Comparison of ENCODE assay signal across 19 cellular contexts in the genomic region with DNA sequence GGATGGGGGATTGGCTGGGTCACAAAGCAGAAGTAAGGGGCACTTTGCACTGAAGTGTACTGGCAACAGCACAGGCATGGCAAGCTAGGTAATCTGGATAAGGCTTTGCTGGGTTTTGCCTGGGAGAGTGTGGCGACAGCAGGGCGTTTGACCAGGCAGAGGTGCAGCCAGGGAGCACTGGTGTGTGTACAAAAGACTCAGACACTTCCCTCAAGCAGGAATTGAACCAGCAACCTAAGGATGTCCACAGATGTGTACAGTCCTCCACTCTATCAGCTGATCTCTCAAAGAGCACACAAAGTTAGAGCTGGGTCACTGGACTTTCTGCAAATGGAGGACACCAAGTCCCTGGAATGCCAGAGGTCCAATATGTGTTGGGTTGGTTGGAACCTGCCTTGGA. TPM values are rescaled to one million over a fixed set of nuclear protein-coding genes. Genes with fewer than 3 reads are reported as not detected.
DNase-seq lines count a peak whose midpoint lies in the region; ATAC-seq, FAIRE-seq and TF ChIP-seq lines count a peak whose summit lies in the region.
"Had no signal": no experiment of that assay in that cellular context is flagged by ENCODE, and none has a peak within 500 bp of the region (broad histone marks: within the 10 kb centered on the region; RNA-seq: fewer than 3 reads in every experiment).

No MANE protein-coding gene starts in this region.

- H2AFZ ChIP-seq in OCI-LY7 (ENCODE audit: low read length) (no peak overlapping the region), H1 (ENCODE audit: low read length) (no peak overlapping the region), SK-N-SH (ENCODE audit: low read depth) (no peak overlapping the region), hepatocyte (no peak overlapping the region)

- H3K9me2 ChIP-seq in OCI-LY7 (ENCODE audit: insufficient read depth, low read length) = no peaks in the 10 kb centered on the region
- H3K9me2 ChIP-seq in SK-N-SH = no peaks in the 10 kb centered on the region
- H3K9me2 ChIP-seq in hepatocyte (replicated peaks; ENCODE audit: insufficient read depth) = no peaks in the 10 kb centered on the region

- no peak overlapping the region for H4K5ac ChIP-seq in H1 (ENCODE audit: insufficient read length, low read depth, low read length)

- H3K9me3 ChIP-seq in OCI-LY7 (ENCODE audit: low read length) = no peaks in the 10 kb centered on the region
- H3K9me3 ChIP-seq in H1 (ENCODE audit: insufficient read depth in 2 of 2, low read depth in 1 of 2, low read length in 1 of 2) = no peaks in the 10 kb centered on the region
- H3K9me3 ChIP-seq in SK-N-SH = no peaks in the 10 kb centered on the region
- H3K9me3 ChIP-seq in hepatocyte (ENCODE audit: low read depth) = no peaks in the 10 kb centered on the region
- H3K9me3 ChIP-seq: Peyer's patch had no signal

- H3K4ac ChIP-seq in H1 (replicated peaks; ENCODE audit: insufficient read length, low read depth, low read length) = no peak overlapping the region

- TF ChIP-seq CTCF in OCI-LY7 (conservative IDR thresholded peaks at IDR 0.05; ENCODE audit: low read length) (no peak), H1 (IDR thresholded peaks at IDR 0.05; ENCODE audit: control extremely low read depth in 1 of 3, insufficient read depth in 1 of 3, low read depth in 1 of 3, low read length in 3 of 3) (no peak), SK-N-SH (IDR thresholded peaks at IDR 0.05) (no peak), hepatocyte (IDR thresholded peaks at IDR 0.05; ENCODE audit: poor library complexity) (no peak)

- no peak overlapping the region for H3K9ac ChIP-seq in H1 (replicated peaks in 1 of 4; ENCODE audit: extremely low read depth in 1 of 4, low read depth in 3 of 4, low read length in 3 of 4)
- no peak overlapping the region for H3K9ac ChIP-seq in SK-N-SH

- ATAC-seq in HG02884 (IDR thresholded peaks at IDR 0.05; ENCODE audit: unreplicated experiment) = no peak
- ATAC-seq: T-helper 17 cell had no signal

- no peak overlapping the region for H2AK5ac ChIP-seq in H1 (ENCODE audit: low read depth, low read length)

- no peak overlapping the region for H3K14ac ChIP-seq in H1 (ENCODE audit: insufficient read length)

- 0 out of 2 replicates have a peak overlapping the region, but pooled peaks have one; percentile 43 for H2BK20ac ChIP-seq in H1 (ENCODE audit: low read length)

- TF ChIP-seq EP300 in H1 (IDR thresholded peaks at IDR 0.05; ENCODE audit: borderline replicate concordance in 1 of 2, low read depth in 2 of 2, low read length in 2 of 2) (no peak), SK-N-SH (IDR thresholded peaks at IDR 0.05; ENCODE audit: borderline replicate concordance in 1 of 2, low read depth in 1 of 2, low read length in 1 of 2) (no peak)

- no peak overlapping the region for H3K23ac ChIP-seq in H1 (ENCODE audit: insufficient read length)

- DNase-seq in DMS 273 (lab: John Stamatoyannopoulos, UW; ENCODE audit: unreplicated experiment) (peak; percentile 33), DMS 273 treated with DMSO at 0.1 percent for 48 hours (lab: John Stamatoyannopoulos, UW) (no peak), OCI-LY7 (ENCODE audit: low spot score) (no peak), H1 (ENCODE audit: low read depth in 1 of 2, low spot score in 2 of 2) (no peak), SK-N-SH (no peak), hepatocyte (ENCODE audit: low spot score) (no peak)
- DNase-seq in activated naive CD4-positive, alpha-beta T cell (lab: John Stamatoyannopoulos, UW) = no peak
- DNase-seq: DMS79 treated with DMSO at 0.1 percent for 48 hours, H9, NCI-H1048, NCI-H2107, NCI-H69, Peyer's patch, SHP77, T-helper 17 cell had no signal

- peak overlapping the region; percentile 51 for H3K4me2 ChIP-seq in OCI-LY7 (ENCODE audit: low read length)
- no peak overlapping the region for H3K4me2 ChIP-seq in H1 (ENCODE audit: insufficient read depth in 1 of 2, low read depth in 2 of 2, low read length in 2 of 2)
- no peak overlapping the region for H3K4me2 ChIP-seq in SK-N-SH
- no peak overlapping the region for H3K4me2 ChIP-seq in hepatocyte

- H3K4me1 ChIP-seq in OCI-LY7 (ENCODE audit: insufficient read depth, low read length, poor library complexity, severe bottlenecking) (peaks cover 19% of the 10 kb centered on the region), H1 (replicated peaks in 1 of 4; ENCODE audit: control insufficient read depth in 3 of 4, insufficient read depth in 4 of 4, low read length in 3 of 4) (no peaks in the 10 kb centered on the region), SK-N-SH (ENCODE audit: control insufficient read depth in 1 of 2, insufficient read depth in 2 of 2, low read depth in 1 of 2, low read length in 1 of 2) (no peaks in the 10 kb centered on the region), hepatocyte (ENCODE audit: insufficient read depth) (no peaks in the 10 kb centered on the region)
- H3K4me1 ChIP-seq: Peyer's patch had no signal

- no peak overlapping the region for H4K8ac ChIP-seq in H1 (ENCODE audit: extremely low read depth, insufficient read depth, low read length)

- H2BK120ac ChIP-seq in H1 (replicated peaks; ENCODE audit: low read depth, low read length) = no peak overlapping the region

- H4K20me1 ChIP-seq in OCI-LY7 (ENCODE audit: insufficient read depth, low read length) (no peaks in the 10 kb centered on the region), H1 (replicated peaks in 1 of 2; ENCODE audit: control insufficient read depth in 1 of 2, insufficient read depth in 2 of 2, low read length in 2 of 2) (no peaks in the 10 kb centered on the region), SK-N-SH (ENCODE audit: insufficient read depth) (no peaks in the 10 kb centered on the region), hepatocyte (ENCODE audit: insufficient read depth, poor library complexity, severe bottlenecking) (no peaks in the 10 kb centered on the region)

- no peaks in the 10 kb centered on the region for H3K79me2 ChIP-seq in OCI-LY7 (ENCODE audit: insufficient read depth, low read depth, low read length)
- H3K79me2 ChIP-seq in H1 (ENCODE audit: control insufficient read depth in 1 of 2, insufficient read depth in 2 of 2, low read length in 2 of 2) = no peaks in the 10 kb centered on the region
- no peaks in the 10 kb centered on the region for H3K79me2 ChIP-seq in SK-N-SH (ENCODE audit: insufficient read depth)
- no peaks in the 10 kb centered on the region for H3K79me2 ChIP-seq in hepatocyte

- CTCF ChIA-PET in OCI-LY7 (lab: Charles Lee; ENCODE audit: unreplicated experiment) = interaction anchor here (1.8 kb wide), 1 partner anchor 13 kb away, joined by 9 read pairs; no protein-coding TSS in a partner anchor
- CTCF ChIA-PET in H1 (lab: Charles Lee; ENCODE audit: partially characterized antibody) = interaction anchor here (0.5 to 2.7 kb wide), 6 partner anchors 10 to 415 kb away, joined by 3 to 15 read pairs (median 3); no protein-coding TSS in a partner anchor
- CTCF ChIA-PET in SK-N-SH (lab: Yijun Ruan, JAX) = interaction anchor here (0.5 to 1.4 kb wide), 2 partner anchors 12 to 472 kb away, joined by 3 read pairs; no protein-coding TSS in a partner anchor

- 86% methylated on average over 2 of the region's 2 CpGs; no CpG with 5 or more reads in 1 of the 2 experiments for WGBS in H1 (ENCODE audit: extremely low coverage in 1 of 2, insufficient coverage in 1 of 2, insufficient read length in 1 of 2, insufficient replicate concordance in 2 of 2, low coverage in 1 of 2, low lambda C conversion rate in 2 of 2, missing lambda C conversion rate in 1 of 2), 2 experiments
- WGBS in SK-N-SH (ENCODE audit: low lambda C conversion rate) = 6% methylated on average over 2 of the region's 2 CpGs
- WGBS in hepatocyte (ENCODE audit: low lambda C conversion rate, missing lambda C conversion rate) = 91% methylated on average over 2 of the region's 2 CpGs

- H2BK12ac ChIP-seq in H1 (ENCODE audit: low read depth, low read length) = no peak overlapping the region

- H3K36me3 ChIP-seq in OCI-LY7 (ENCODE audit: insufficient read depth, low read length) (no peaks in the 10 kb centered on the region), H1 (ENCODE audit: control insufficient read depth in 2 of 4, insufficient read depth in 4 of 4, low read length in 3 of 4) (no peaks in the 10 kb centered on the region), SK-N-SH (replicated peaks in 1 of 2; ENCODE audit: control insufficient read depth in 1 of 2, insufficient read depth in 2 of 2, low read length in 1 of 2) (no peaks in the 10 kb centered on the region), hepatocyte (replicated peaks; ENCODE audit: insufficient read depth, low read depth) (no peaks in the 10 kb centered on the region)
- H3K36me3 ChIP-seq: Peyer's patch had no signal

- H3K27ac ChIP-seq in OCI-LY7 (ENCODE audit: low read depth, low read length, poor library complexity, severe bottlenecking) (no peak overlapping the region), H1 (ENCODE audit: low read depth, low read length) (no peak overlapping the region), SK-N-SH (ENCODE audit: low read depth in 2 of 2, low read length in 1 of 2) (no peak overlapping the region), hepatocyte (no peak overlapping the region)
- H3K27ac ChIP-seq: 22Rv1 had no signal

- H2BK15ac ChIP-seq in H1 (ENCODE audit: low read length) = no peak overlapping the region

- H3K18ac ChIP-seq in H1 (ENCODE audit: extremely low read depth, low read length) = no peak overlapping the region

- H3K56ac ChIP-seq in H1 (replicated peaks; ENCODE audit: insufficient read length, low read depth, low read length) = no peak overlapping the region

- no peaks in the 10 kb centered on the region for H3F3A ChIP-seq in SK-N-SH (replicated peaks; ENCODE audit: insufficient read depth)

- no peak for TF ChIP-seq RAD21 in H1 (IDR thresholded peaks at IDR 0.05 in 1 of 2, conservative IDR thresholded peaks at IDR 0.05 in 1 of 2; ENCODE audit: low read depth in 2 of 2, low read length in 2 of 2)
- no peak for TF ChIP-seq RAD21 in SK-N-SH (IDR thresholded peaks at IDR 0.05; ENCODE audit: low read length)

- BruUV-seq in OCI-LY7 (replicated peaks; lab: Mats Ljungman, UMichigan) = no TSS peak

- H4K91ac ChIP-seq in H1 (replicated peaks; ENCODE audit: insufficient read length, low read length) = no peak overlapping the region

- POLR2A ChIA-PET in OCI-LY7 (lab: Charles Lee) (interaction anchor here (1.1 to 2.5 kb wide), 3 partner anchors 12 to 326 kb away, joined by 3 to 9 read pairs (median 4); no protein-coding TSS in a partner anchor), H1 (lab: Charles Lee; ENCODE audit: partially characterized antibody) (interaction anchor here (0.8 to 2.0 kb wide), 2 partner anchors 12 to 13 kb away, joined by 3 to 5 read pairs; no protein-coding TSS in a partner anchor), SK-N-SH (lab: Yijun Ruan, JAX) (no interaction called here)

- no peak for FAIRE-seq in H1 (lab: Jason Lieb, UNC)

- TF ChIP-seq POLR2A in H1 (IDR thresholded peaks at IDR 0.05; ENCODE audit: control extremely low read depth in 1 of 2, low read depth in 2 of 2, low read length in 2 of 2) = no peak

- H3K23me2 ChIP-seq in H1 (ENCODE audit: low read depth, low read length) = no peaks in the 10 kb centered on the region; the same call in 1 of the 2 replicates

- H3K27me3 ChIP-seq in H1 (replicated peaks in 1 of 4; ENCODE audit: control insufficient read depth in 3 of 4, extremely low read depth in 1 of 4, insufficient read depth in 3 of 4, low read length in 3 of 4) = no peaks in the 10 kb centered on the region; a peak in 1 of 7 replicates
- H3K27me3 ChIP-seq in SK-N-SH (ENCODE audit: insufficient read depth) = peaks cover 68% of the 10 kb centered on the region
- peaks cover under 1% of the 10 kb centered on the region for H3K27me3 ChIP-seq in hepatocyte
- H3K27me3 ChIP-seq: Peyer's patch had no signal

- intact Hi-C loops in OCI-LY7 (cut with micrococcal nuclease; ENCODE audit: unreplicated experiment) = loop anchor here (1.0 kb wide), 2 partner anchors 14 to 56 kb away; no protein-coding TSS in a partner anchor

- H3K79me1 ChIP-seq in H1 (ENCODE audit: low read depth, low read length) = no peaks in the 10 kb centered on the region

- H3K4me3 ChIP-seq in OCI-LY7 (ENCODE audit: low read depth, low read length, poor library complexity, severe bottlenecking) = no peak overlapping the region
- no peak overlapping the region for H3K4me3 ChIP-seq in H1 (ENCODE audit: extremely low read depth in 1 of 4, insufficient read depth in 2 of 4, low read depth in 3 of 4, low read length in 4 of 4)
- H3K4me3 ChIP-seq in SK-N-SH (ENCODE audit: low read depth in 2 of 2, low read length in 1 of 2) = no peak overlapping the region
- no peak overlapping the region for H3K4me3 ChIP-seq in hepatocyte
- H3K4me3 ChIP-seq: Peyer's patch had no signal

- H2BK5ac ChIP-seq in H1 (ENCODE audit: low read depth, low read length) = no peak overlapping the region

RNA-seq across cellular contexts. Expression of gene RNASE4, which starts 15.4 kb away (rescaled TPM):
- not detected in 2 replicates for total RNA-seq in OCI-LY7 (2014; rRNA removed; shearing (Covaris generic))
- total RNA-seq in OCI-LY7 (2022) (not detected in 2 replicates), hepatocyte (76.8 and 96.2 TPM in 2 replicates)
- 0.38 and 0.61 TPM in 2 replicates for total RNA-seq in H1 (2021; fragmentation: NEBNext Ultra II Directional; extraction: Animal tissue kit (Norgen Biotek cat#: 25700))
- polyA plus RNA-seq in H1 (2011; rRNA removed) (3.5 and 3.7 TPM in 2 replicates), SK-N-SH (2012; rRNA removed) (11.6 and 12.4 TPM in 2 replicates), hepatocyte (31.1 and 44.5 TPM in 2 replicates)
- 3.5 TPM for polyA plus RNA-seq in H1 (2011; cell fraction: cytosol; rRNA removed)
- 3.5 TPM for polyA plus RNA-seq in H1 (2011; cell fraction: nucleus; rRNA removed)
- 2.1 to 3.1 TPM (median 2.3 TPM) in 4 replicates for polyA plus RNA-seq in H1 (2012, experiment 1 of 2)
- 0.46 TPM for polyA plus RNA-seq in H1 (2012, experiment 2 of 2)
- 2.4 TPM for polyA plus RNA-seq in H1 (2013, experiment 1 of 2)
- 2.6 TPM for polyA plus RNA-seq in H1 (2013, experiment 2 of 2)
- polyA minus RNA-seq in H1 (2011; rRNA and poly(A)+ RNA removed) = 5.9 and 7.7 TPM in 2 replicates
- 3.3 TPM for polyA minus RNA-seq in H1 (2011; cell fraction: cytosol; rRNA and poly(A)+ RNA removed)
- polyA minus RNA-seq in H1 (2011; cell fraction: nucleus; rRNA and poly(A)+ RNA removed) = 1.00 TPM
- polyA plus RNA-seq in SK-N-SH (2012; cell fraction: cytosol; rRNA removed) = 7.3 and 10.8 TPM in 2 replicates
- 4.0 and 6.2 TPM in 2 replicates for polyA plus RNA-seq in SK-N-SH (2012; cell fraction: nucleus; rRNA removed)
- total RNA-seq: H9 had no signal

RNA-seq across cellular contexts. Expression of gene ANG, which starts 19.6 kb away (rescaled TPM):
- not detected in 2 replicates for total RNA-seq in OCI-LY7 (2014; rRNA removed; shearing (Covaris generic))
- total RNA-seq in OCI-LY7 (2022) (not detected in 2 replicates), hepatocyte (72.6 and 79.1 TPM in 2 replicates)
- total RNA-seq in H1 (2021; fragmentation: NEBNext Ultra II Directional; extraction: Animal tissue kit (Norgen Biotek cat#: 25700)) = 2.2 and 4.3 TPM in 2 replicates
- polyA plus RNA-seq in H1 (2011; rRNA removed) (4.4 and 4.6 TPM in 2 replicates), SK-N-SH (2012; rRNA removed) (3.6 and 3.9 TPM in 2 replicates), hepatocyte (67.4 and 103 TPM in 2 replicates)
- 4.7 TPM for polyA plus RNA-seq in H1 (2011; cell fraction: cytosol; rRNA removed)
- 3.4 TPM for polyA plus RNA-seq in H1 (2011; cell fraction: nucleus; rRNA removed)
- 4.9 to 6.1 TPM (median 5.8 TPM) in 4 replicates for polyA plus RNA-seq in H1 (2012, experiment 1 of 2)
- 13.5 TPM for polyA plus RNA-seq in H1 (2012, experiment 2 of 2)
- 7.0 TPM for polyA plus RNA-seq in H1 (2013, experiment 1 of 2)
- 8.2 TPM for polyA plus RNA-seq in H1 (2013, experiment 2 of 2)
- polyA minus RNA-seq in H1 (2011; rRNA and poly(A)+ RNA removed) = 5.2 and 5.8 TPM in 2 replicates
- polyA minus RNA-seq in H1 (2011; cell fraction: cytosol; rRNA and poly(A)+ RNA removed) = 2.6 TPM
- polyA minus RNA-seq in H1 (2011; cell fraction: nucleus; rRNA and poly(A)+ RNA removed) = 1.3 TPM
- polyA plus RNA-seq in SK-N-SH (2012; cell fraction: cytosol; rRNA removed) = 3.6 and 4.0 TPM in 2 replicates
- 2.2 and 3.0 TPM in 2 replicates for polyA plus RNA-seq in SK-N-SH (2012; cell fraction: nucleus; rRNA removed)

RNA-seq across cellular contexts. Expression of gene OR6S1, which starts 27.5 kb away (rescaled TPM):
- total RNA-seq in OCI-LY7 (2014; rRNA removed; shearing (Covaris generic)) = not detected in 2 replicates
- total RNA-seq in OCI-LY7 (2022) (not detected in 2 replicates), hepatocyte (not detected in 2 replicates)
- not detected in 2 replicates for total RNA-seq in H1 (2021; fragmentation: NEBNext Ultra II Directional; extraction: Animal tissue kit (Norgen Biotek cat#: 25700))
- polyA plus RNA-seq in H1 (2011; rRNA removed) (not detected in 2 replicates), SK-N-SH (2012; rRNA removed) (not detected in 2 replicates), hepatocyte (not detected in 2 replicates)
- polyA plus RNA-seq in H1 (2011; cell fraction: cytosol; rRNA removed) = not detected
- not detected for polyA plus RNA-seq in H1 (2011; cell fraction: nucleus; rRNA removed)
- polyA plus RNA-seq in H1 (2012, experiment 1 of 2) = not detected in 4 replicates
- polyA plus RNA-seq in H1 (2012, experiment 2 of 2) = not detected
- polyA plus RNA-seq in H1 (2013, experiment 1 of 2) = not detected
- polyA plus RNA-seq in H1 (2013, experiment 2 of 2) = not detected
- polyA minus RNA-seq in H1 (2011; rRNA and poly(A)+ RNA removed) = 0.17 TPM in 1 of 2 replicates, not detected in the other
- polyA minus RNA-seq in H1 (2011; cell fraction: cytosol; rRNA and poly(A)+ RNA removed) = not detected
- not detected for polyA minus RNA-seq in H1 (2011; cell fraction: nucleus; rRNA and poly(A)+ RNA removed)
- polyA plus RNA-seq in SK-N-SH (2012; cell fraction: cytosol; rRNA removed) = not detected in 2 replicates
- polyA plus RNA-seq in SK-N-SH (2012; cell fraction: nucleus; rRNA removed) = not detected in 2 replicates
- total RNA-seq: H9, M059J, Peyer's patch, T-helper 17 cell had no signal
- polyA plus RNA-seq: CD14-positive monocyte had no signal

Comparison
In these comparisons a context has a peak if more than half of its experiments do, and no peak if none do; other contexts are left out.
1. RNA of gene RNASE4, which starts 15.4 kb away (total RNA-seq): 76.8 to 96.2 TPM in hepatocyte; 0.38 to 0.61 TPM in H1 and not detected in OCI-LY7; every median in the first group is over 10 times any median in the second.
2. RNA of gene ANG, which starts 19.6 kb away (total RNA-seq): 72.6 to 79.1 TPM in hepatocyte; 2.2 to 4.3 TPM in H1 and not detected in OCI-LY7; every median in the first group is over 10 times any median in the second.